ENCODE assay signal across 24 cellular contexts in genomic region chr15:70687432-70687831, GRCh38.
"Had no signal": no experiment of that assay in that cellular context is flagged by ENCODE, and none has a peak within 500 bp of the region (broad histone marks: within the 10 kb centered on the region; RNA-seq: fewer than 3 reads in every experiment).

No MANE protein-coding gene starts in this region.

- H3K36me3 Mint-ChIP-seq: activated naive CD8-positive, alpha-beta T cell had no signal

- H3K27me3 ChIP-seq: brain microvascular endothelial cell had no signal

- H3K9me3 Mint-ChIP-seq: activated CD4-positive, alpha-beta memory T cell treated with anti-CD3 and anti-CD28 coated beads, Interleukin-2, amount 10 ng/mL, durations not matched to agents 7 days and 5 days; activated CD4-positive, alpha-beta T cell treated with anti-CD3 and anti-CD28 coated beads, Interleukin-2, amount 10 ng/mL, durations not matched to agents 7 days and 5 days; activated naive CD4-positive, alpha-beta T cell treated with anti-CD3 and anti-CD28 coated beads for 36 hours; activated T-helper 17 cell treated with anti-CD3 and anti-CD28 coated beads, Interleukin-2, amount 50 U/mL, for 72 hours had no signal

- ATAC-seq: activated T-helper 17 cell treated with anti-CD3 and anti-CD28 coated beads, Interleukin-2, amount 50 U/mL, for 72 hours; T-helper 17 cell had no signal

- H3K4me3 Mint-ChIP-seq: activated CD4-positive, alpha-beta memory T cell treated with anti-CD3 and anti-CD28 coated beads, Interleukin-2, amount 10 ng/mL, durations not matched to agents 7 days and 5 days; activated CD4-positive, alpha-beta T cell treated with anti-CD3 and anti-CD28 coated beads, Interleukin-2, amount 10 ng/mL, durations not matched to agents 7 days and 5 days; activated naive CD4-positive, alpha-beta T cell treated with anti-CD3 and anti-CD28 coated beads for 36 hours; activated naive CD8-positive, alpha-beta T cell; activated T-helper 17 cell treated with anti-CD3 and anti-CD28 coated beads, Interleukin-2, amount 50 U/mL, for 72 hours; T-helper 17 cell had no signal

- H3K27ac Mint-ChIP-seq: activated CD4-positive, alpha-beta memory T cell treated with anti-CD3 and anti-CD28 coated beads, Interleukin-2, amount 10 ng/mL, durations not matched to agents 7 days and 5 days; activated CD4-positive, alpha-beta T cell treated with anti-CD3 and anti-CD28 coated beads, Interleukin-2, amount 10 ng/mL, durations not matched to agents 7 days and 5 days; activated naive CD4-positive, alpha-beta T cell treated with anti-CD3 and anti-CD28 coated beads for 36 hours; activated naive CD8-positive, alpha-beta T cell; activated T-helper 17 cell treated with anti-CD3 and anti-CD28 coated beads, Interleukin-2, amount 50 U/mL, for 72 hours; T-helper 17 cell had no signal

- H3K27ac ChIP-seq: brain microvascular endothelial cell, VCaP had no signal

- DNase-seq: activated CD4-positive, alpha-beta memory T cell treated with anti-CD3 and anti-CD28 coated beads, Interleukin-2, amount 10 ng/mL, durations not matched to agents 7 days and 5 days; activated CD4-positive, alpha-beta T cell treated with anti-CD3 and anti-CD28 coated beads, Interleukin-2, amount 10 ng/mL, durations not matched to agents 7 days and 5 days; activated CD4-positive, CD25-positive, alpha-beta regulatory T cell; activated gamma-delta T cell; activated naive CD4-positive, alpha-beta T cell treated with anti-CD3 and anti-CD28 coated beads for 36 hours; activated T-cell treated with anti-CD3 and anti-CD28 coated beads for 4 hours; activated T-cell treated with anti-CD3 and anti-CD28 coated beads, Interleukin-2, amount 50 U/mL, for 48 hours; amygdala; brain microvascular endothelial cell; NCI-H1048; NCI-H1417; NCI-H1930; NCI-H2107; NCI-H345; NCI-H510A; NCI-H526 treated with DMSO at 0.1 percent for 48 hours; NK-92 treated with Interleukin-12 subunit alpha and Interleukin-12 subunit beta, amount 100 ng/mL, for 24 hours; OCI-M1; SHP77 treated with DMSO at 0.1 percent for 48 hours; T-helper 17 cell; T-helper 9 cell had no signal

- H3K4me1 Mint-ChIP-seq: activated CD4-positive, alpha-beta memory T cell treated with anti-CD3 and anti-CD28 coated beads, Interleukin-2, amount 10 ng/mL, durations not matched to agents 7 days and 5 days; activated CD4-positive, alpha-beta T cell treated with anti-CD3 and anti-CD28 coated beads, Interleukin-2, amount 10 ng/mL, durations not matched to agents 7 days and 5 days; activated T-helper 17 cell treated with anti-CD3 and anti-CD28 coated beads, Interleukin-2, amount 50 U/mL, for 72 hours had no signal
